Comparison of ENCODE assay signal across 1 cellular context in genomic region chr14:23521785-23522640, GRCh38.
TF ChIP-seq lines count a peak whose summit lies in the region.

No MANE protein-coding gene starts in this region.

TF ChIP-seq in H1, 55 proteins besides CTCF, POLR2A, EP300 and RAD21:
- peak; percentile 34; the same call in 1 of the 2 replicates for TF ChIP-seq POLR2AphosphoS5 (IDR thresholded peaks at IDR 0.05; ENCODE audit: low read depth, low read length)
- no peak for TF ChIP-seq HDAC2 (IDR thresholded peaks at IDR 0.05; ENCODE audit: borderline replicate concordance in 1 of 2, low read depth in 2 of 2, low read length in 2 of 2)
- no peak for TF ChIP-seq SIN3A (conservative IDR thresholded peaks at IDR 0.05 in 1 of 2, IDR thresholded peaks at IDR 0.05 in 1 of 2; ENCODE audit: low read depth in 1 of 2, low read length in 2 of 2)
- TF ChIP-seq JUN (IDR thresholded peaks at IDR 0.05; ENCODE audit: low read depth, low read length), result no peak
